ENCODE assay signal across 35 cellular contexts in genomic region chr1:90826024-90826423, GRCh38.
"Had no signal": no experiment of that assay in that cellular context is flagged by ENCODE, and none has a peak within 500 bp of the region (broad histone marks: within the 10 kb centered on the region; RNA-seq: fewer than 3 reads in every experiment).

No MANE protein-coding gene starts in this region.

- H3K27me3 ChIP-seq: MG63 had no signal

- H3K9me3 ChIP-seq: MG63 had no signal

- H3K4me3 ChIP-seq: MG63 had no signal

- H3K36me3 ChIP-seq: MG63 had no signal

- DNase-seq: Karpas-422, Kasumi-1, MG63, MM.1S, MV-4-11, NCI-H1048, NCI-H1092, NCI-H1092 treated with DMSO at 0.1 percent for 48 hours, NCI-H1105, NCI-H1105 treated with DMSO at 0.1 percent for 48 hours, NCI-H1417, NCI-H1417 treated with DMSO at 0.1 percent for 48 hours, NCI-H1436, NCI-H1436 treated with DMSO at 0.1 percent for 48 hours, NCI-H146, NCI-H1694, NCI-H1694 treated with DMSO at 0.1 percent for 48 hours, NCI-H187, NCI-H187 treated with DMSO at 0.1 percent for 48 hours, NCI-H1930, NCI-H2029, NCI-H2029 treated with DMSO at 0.1 percent for 48 hours, NCI-H2081, NCI-H2081 treated with DMSO at 0.1 percent for 48 hours, NCI-H2107, NCI-H2171, NCI-H2171 treated with DMSO at 0.1 percent for 48 hours, NCI-H2227 treated with DMSO at 0.1 percent for 48 hours, NCI-H226, NCI-H345, NCI-H446, NCI-H446 treated with DMSO at 0.1 percent for 48 hours, NCI-H510A, NCI-H510A treated with DMSO at 0.1 percent for 48 hours, NCI-H524 had no signal
